In the genomic region with DNA sequence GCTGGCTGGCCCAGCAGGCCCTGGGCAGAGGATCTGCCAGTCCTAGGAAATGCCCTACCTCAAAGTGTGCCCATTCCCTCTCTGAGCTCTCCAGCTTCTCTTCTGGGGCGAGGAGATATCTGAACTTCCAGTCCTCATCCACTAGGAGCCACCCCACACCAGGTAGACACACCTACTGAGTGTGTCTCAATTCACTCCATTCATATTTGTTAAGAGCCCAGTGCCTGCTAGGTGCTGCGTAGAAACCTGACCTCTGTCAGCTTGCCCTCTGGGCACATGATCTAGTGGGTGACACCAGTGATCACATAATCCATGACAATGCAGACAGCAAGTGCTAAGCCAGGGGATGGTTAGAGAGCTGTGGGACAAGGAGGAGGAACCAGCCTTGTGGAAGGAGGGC, we compare ENCODE assay signal across 11 cellular contexts.
DNase-seq lines count a peak whose midpoint lies in the region; ATAC-seq, FAIRE-seq and TF ChIP-seq lines count a peak whose summit lies in the region.
"Had no signal": no experiment of that assay in that cellular context is flagged by ENCODE, and none has a peak within 500 bp of the region (broad histone marks: within the 10 kb centered on the region; RNA-seq: fewer than 3 reads in every experiment).

No MANE protein-coding gene starts in this region.

- no peak overlapping the region for H3K4me2 ChIP-seq in K562 (ENCODE audit: insufficient read depth, low read length)

- H3K27me3 ChIP-seq in K562 (ENCODE audit: control insufficient read depth in 2 of 2, insufficient read depth in 2 of 2, low read length in 2 of 2), result peaks cover 40 to 63% of the 10 kb centered on the region in 2 experiments

- peaks cover 32% of the 10 kb centered on the region for H4K20me1 ChIP-seq in K562 (replicated peaks; ENCODE audit: control insufficient read depth, insufficient read depth, low read length)

- POLR2A ChIA-PET in K562 (lab: Yijun Ruan, JAX), result interaction anchor here (0.6 to 0.8 kb wide), 2 partner anchors 12 to 29 kb away, joined by 3 read pairs; no protein-coding TSS in a partner anchor

- TF ChIP-seq RAD21 in K562 (CRISPR knock-in tag; conservative IDR thresholded peaks at IDR 0.05 in 1 of 2, IDR thresholded peaks at IDR 0.05 in 1 of 2), result peak in 1 of 2 experiments; percentile 42; a peak in 2 of 4 replicates

- no peaks in the 10 kb centered on the region for H3K79me2 ChIP-seq in K562 (ENCODE audit: control insufficient read depth, insufficient read depth, low read length)

- H2AFZ ChIP-seq in K562 (ENCODE audit: low read depth, low read length), result no peak overlapping the region

- TF ChIP-seq CTCF in K562 (IDR thresholded peaks at IDR 0.05 in 2 of 3, conservative IDR thresholded peaks at IDR 0.05 in 1 of 3; ENCODE audit: insufficient read depth in 2 of 3, low read depth in 1 of 3, low read length in 3 of 3) (peak; percentile 34 to 39 (median 39); a peak in 4 of 6 replicates), mucosa of descending colon (IDR thresholded peaks at IDR 0.05) (peak; percentile 28)

- TF ChIP-seq POLR2A in K562 (conservative IDR thresholded peaks at IDR 0.05), result no peak

- H3K4me1 ChIP-seq in K562 (replicated peaks in 1 of 2; ENCODE audit: control insufficient read depth in 2 of 2, insufficient read depth in 2 of 2, low read length in 2 of 2) (no peaks in the 10 kb centered on the region), mucosa of descending colon (ENCODE audit: low read depth) (peaks cover 17% of the 10 kb centered on the region)

- DNase-seq in DMS53 treated with DMSO at 0.1 percent for 48 hours (lab: John Stamatoyannopoulos, UW; ENCODE audit: unreplicated experiment), result peak; percentile 29
- DNase-seq in HPDE6-E6E7 (ENCODE audit: extremely low spot score), result peak; percentile 73
- DNase-seq in K562 (ENCODE audit: extremely low read depth in 1 of 4, low spot score in 3 of 4), result peak in 2 of 4 experiments; percentile 11 to 37
- peak in 2 of 3 donors; percentile 15 to 56 for DNase-seq in mucosa of descending colon
- DNase-seq in medulla oblongata (ENCODE audit: extremely low spot score), result no peak
- no peak for DNase-seq in RKO (ENCODE audit: low spot score)
- DNase-seq in Right ventricle myocardium superior, result no peak
- DNase-seq: activated CD4-positive, alpha-beta T cell treated with anti-CD3 and anti-CD28 coated beads, Interleukin-2, amount 50 U/mL, for 4 hours; NCI-H1048 had no signal

- CTCF ChIA-PET in K562 (lab: Yijun Ruan, JAX; ENCODE audit: low intra/inter-chr PET ratio), result no interaction called here

- ATAC-seq in K562 (peak; percentile 64), mucosa of descending colon (peak; percentile 94), Right ventricle myocardium superior (ENCODE audit: poor library complexity) (no peak), HG03442 (IDR thresholded peaks at IDR 0.05; ENCODE audit: unreplicated experiment) (no peak)

- no TSS peak for BruUV-seq in K562 (replicated peaks; lab: Mats Ljungman, UMichigan)

- H3K4me3 ChIP-seq in K562 (no peak overlapping the region), mucosa of descending colon (no peak overlapping the region)
- H3K4me3 ChIP-seq: SJCRH30 had no signal

- no peak for FAIRE-seq in K562 (lab: Jason Lieb, UNC)

- no peak for TF ChIP-seq EP300 in K562 (IDR thresholded peaks at IDR 0.05; ENCODE audit: low read length)

- in situ Hi-C loops in K562 (cut with MboI), result no loop called here

- H3K9me1 ChIP-seq in K562 (ENCODE audit: control insufficient read depth, insufficient read depth, low read length), result no peaks in the 10 kb centered on the region

- H3K27ac ChIP-seq in K562 (ENCODE audit: extremely low read depth, low read depth, low read length), result no peak overlapping the region; the same call in 2 of the 3 replicates
- H3K27ac ChIP-seq: SJCRH30 had no signal

- H3K9me3 ChIP-seq in K562 (replicated peaks; ENCODE audit: control insufficient read depth, insufficient read depth, low read depth, low read length) (no peaks in the 10 kb centered on the region), mucosa of descending colon (no peaks in the 10 kb centered on the region)
- H3K9me3 ChIP-seq: SJCRH30 had no signal

- H3K9ac ChIP-seq in K562 (ENCODE audit: insufficient read depth in 1 of 2, low read depth in 2 of 2, low read length in 2 of 2), result no peak overlapping the region

- intact Hi-C loops in K562 (cut with micrococcal nuclease) (no loop called here), mucosa of descending colon (cut with DNase I, micrococcal nuclease) (loop anchor here in 1 of 2 donors (2.0 kb wide), 1 partner anchor 32 kb away; no protein-coding TSS in a partner anchor), Right ventricle myocardium superior (cut with DNase I) (no loop called here)

- WGBS in K562 (ENCODE audit: insufficient coverage, low coverage, missing lambda C conversion rate), result 0% methylated on average over 2 of the region's 2 CpGs

- H3K36me3 ChIP-seq in K562 (ENCODE audit: control insufficient read depth, insufficient read depth, low read length), result no peaks in the 10 kb centered on the region
- no peaks in the 10 kb centered on the region for H3K36me3 ChIP-seq in mucosa of descending colon (ENCODE audit: low read depth)
- H3K36me3 ChIP-seq: SJCRH30 had no signal

TF ChIP-seq in K562, 482 proteins besides CTCF, POLR2A, EP300 and RAD21 (continues in another document):
- TF ChIP-seq CHD7 (IDR thresholded peaks at IDR 0.05; ENCODE audit: low read depth, low read length) (no peak), EHMT2 (IDR thresholded peaks at IDR 0.05) (no peak), ETS2 (tag; IDR thresholded peaks at IDR 0.05; ENCODE audit: borderline replicate concordance, poor library complexity, severe bottlenecking) (no peak), EGR1 (conservative IDR thresholded peaks at IDR 0.05) (no peak), GABPB2 (CRISPR knock-in tag; conservative IDR thresholded peaks at IDR 0.05) (no peak)

Comparison
In these comparisons a context has a peak if more than half of its experiments do, and no peak if none do; other contexts are left out.
1. DNase-seq: peak in DMS53 treated with DMSO at 0.1 percent for 48 hours (single experiment), HPDE6-E6E7 (single experiment) and mucosa of descending colon (2 of 3); none in medulla oblongata (single experiment), RKO (single experiment) and Right ventricle myocardium superior (single experiment).
2. ATAC-seq: peak in K562 (single experiment) and mucosa of descending colon (single experiment); none in Right ventricle myocardium superior (single experiment) and HG03442 (single experiment).